Comparison of ENCODE assay signal across 8 cellular contexts in the genomic region with DNA sequence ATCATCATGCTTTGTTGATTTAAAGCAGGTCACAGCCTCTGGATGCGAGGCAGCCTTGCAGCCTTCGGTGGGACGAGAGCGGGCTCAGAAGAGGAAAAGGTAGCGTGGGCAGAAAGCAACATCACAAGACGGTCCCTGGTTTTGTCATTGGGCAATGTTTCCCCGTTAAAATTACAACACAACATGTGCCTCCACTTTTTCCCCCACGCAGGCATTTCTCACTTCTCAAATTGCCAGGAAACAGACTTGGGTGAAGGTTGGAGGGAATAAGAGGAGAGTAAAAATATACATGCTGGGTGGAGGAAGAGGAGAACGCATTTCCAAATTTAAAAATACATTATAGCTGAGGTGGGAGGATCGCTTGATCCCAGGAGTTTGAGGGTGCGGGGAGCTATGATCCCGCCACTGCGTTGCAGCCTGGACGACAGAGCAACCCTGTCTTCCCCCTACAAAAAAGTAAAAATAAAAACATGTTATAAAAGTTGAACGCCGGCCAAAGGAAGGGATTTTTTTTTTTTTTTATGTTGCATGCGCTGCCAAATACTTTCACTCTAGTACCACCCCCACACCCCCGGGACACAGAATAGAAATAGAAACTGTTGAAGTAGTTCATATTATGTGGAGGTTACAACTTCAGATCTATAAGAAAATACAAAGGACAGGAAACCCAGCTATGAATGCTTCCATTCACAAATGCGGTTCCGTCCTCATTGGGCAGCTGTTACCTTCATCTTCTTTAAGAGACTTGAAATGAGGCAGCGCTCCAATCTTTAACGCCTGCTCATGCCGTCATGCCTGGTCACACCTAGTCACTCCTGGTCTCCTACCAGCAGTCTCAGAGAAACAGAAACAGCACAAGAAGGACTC. TPM values are rescaled to one million over a fixed set of nuclear protein-coding genes. Genes with fewer than 3 reads are reported as not detected.
DNase-seq lines count a peak whose midpoint lies in the region; TF ChIP-seq lines count a peak whose summit lies in the region.

No MANE protein-coding gene starts in this region.

- TF ChIP-seq CTCF in epithelial cell of esophagus (IDR thresholded peaks at IDR 0.05; ENCODE audit: insufficient read depth, low read depth, low read length, missing control alignments) (no peak), neutrophil (IDR thresholded peaks at IDR 0.05) (no peak), HFFc6 (IDR thresholded peaks at IDR 0.05) (no peak), progenitor cell of endocrine pancreas (IDR thresholded peaks at IDR 0.05; ENCODE audit: unreplicated experiment) (no peak)

- 0 out of 2 replicates have a peak, but pooled peaks cover 1% of the 10 kb centered on the region for H3K27me3 Mint-ChIP-seq in HFFc6 (ENCODE audit: insufficient read depth)
- H3K27me3 Mint-ChIP-seq in progenitor cell of endocrine pancreas = no peaks in the 10 kb centered on the region

- H3K4me3 ChIP-seq in GM08714 (ENCODE audit: low read length) = peak overlapping the region; percentile 41; the same call in 1 of the 2 replicates
- H3K4me3 ChIP-seq in epithelial cell of esophagus (ENCODE audit: low read length) = no peak overlapping the region
- H3K4me3 ChIP-seq in neutrophil (ENCODE audit: low read depth in 1 of 2, low read length in 1 of 2) = peak overlapping the region; percentile 2 to 10

- no peak overlapping the region for H3K4me3 Mint-ChIP-seq in HFFc6
- no peak overlapping the region for H3K4me3 Mint-ChIP-seq in progenitor cell of endocrine pancreas (ENCODE audit: low read depth)

- peaks cover 37 to 43% of the 10 kb centered on the region in 2 experiments for H3K4me1 ChIP-seq in neutrophil (ENCODE audit: control insufficient read depth in 1 of 2, insufficient read depth in 1 of 2, low read depth in 1 of 2, low read length in 1 of 2)

- no peaks in the 10 kb centered on the region for H3K9me3 Mint-ChIP-seq in HFFc6
- no peaks in the 10 kb centered on the region for H3K9me3 Mint-ChIP-seq in progenitor cell of endocrine pancreas (ENCODE audit: low read depth)

- DNase-seq in NOMO-1 treated with DMSO at 0.1 percent for 48 hours (lab: John Stamatoyannopoulos, UW; ENCODE audit: unreplicated experiment) (peak; percentile 75), epithelial cell of esophagus (ENCODE audit: low read depth) (peak; percentile 63), KG1 (lab: John Stamatoyannopoulos, UW) (no peak), HFFc6 (no peak), cerebellar cortex (ENCODE audit: low spot score) (no peak), progenitor cell of endocrine pancreas (ENCODE audit: low spot score, unreplicated experiment) (no peak)

- no peaks in the 10 kb centered on the region for H3K9me3 ChIP-seq in neutrophil

- peaks cover 25% of the 10 kb centered on the region for H3K4me1 Mint-ChIP-seq in HFFc6 (ENCODE audit: low read depth)
- peaks cover 14% of the 10 kb centered on the region for H3K4me1 Mint-ChIP-seq in progenitor cell of endocrine pancreas (ENCODE audit: low read depth)

- H3K36me3 ChIP-seq in neutrophil = no peaks in the 10 kb centered on the region

- H3K27me3 ChIP-seq in neutrophil = no peaks in the 10 kb centered on the region

- peaks cover 49% of the 10 kb centered on the region for H3K36me3 Mint-ChIP-seq in HFFc6 (ENCODE audit: low read depth)
- H3K36me3 Mint-ChIP-seq in progenitor cell of endocrine pancreas (ENCODE audit: insufficient read depth) = peaks cover 9% of the 10 kb centered on the region

- H3K27ac Mint-ChIP-seq in HFFc6 (no peak overlapping the region), progenitor cell of endocrine pancreas (no peak overlapping the region)

- H3K27ac ChIP-seq in neutrophil = no peak overlapping the region

RNA-seq across cellular contexts. Expression of a gene that starts 13.8 kb away (rescaled TPM):
- 100 to 1,000 TPM in 1 of 6 experiments, 10 to 100 TPM in 5; 87.3 to 108 (median 93.2) TPM for total RNA-seq in HFFc6 (2021; fragmentation: NEBNext Ultra II Directional; extraction: Animal tissue kit (Norgen Biotek cat#: 25700))
- 38.1 and 40.8 TPM in 2 replicates for total RNA-seq in progenitor cell of endocrine pancreas

RNA-seq across cellular contexts. Expression of a gene that starts 48.9 kb away (rescaled TPM):
- 10 to 100 TPM; 17.5 to 24.0 (median 19.3) TPM for total RNA-seq in HFFc6 (2021; fragmentation: NEBNext Ultra II Directional; extraction: Animal tissue kit (Norgen Biotek cat#: 25700))
- 30.0 and 31.5 TPM in 2 replicates for total RNA-seq in progenitor cell of endocrine pancreas

RNA-seq across cellular contexts. Expression of a gene that starts 49.0 kb away (rescaled TPM):
- under 1 TPM in 1 of 6 experiments, not detected in 5; 0.26 TPM for total RNA-seq in HFFc6 (2021; fragmentation: NEBNext Ultra II Directional; extraction: Animal tissue kit (Norgen Biotek cat#: 25700))
- 2.2 and 2.6 TPM in 2 replicates for total RNA-seq in progenitor cell of endocrine pancreas

Comparison
In these comparisons a context has a peak if more than half of its experiments do, and no peak if none do; other contexts are left out.
1. DNase-seq: peak in NOMO-1 treated with DMSO at 0.1 percent for 48 hours (single experiment) and epithelial cell of esophagus (single experiment); none in KG1 (single experiment), HFFc6 (single experiment), cerebellar cortex (single experiment) and progenitor cell of endocrine pancreas (single experiment).